1 cellular context compared by ENCODE assay signal in the genomic region with DNA sequence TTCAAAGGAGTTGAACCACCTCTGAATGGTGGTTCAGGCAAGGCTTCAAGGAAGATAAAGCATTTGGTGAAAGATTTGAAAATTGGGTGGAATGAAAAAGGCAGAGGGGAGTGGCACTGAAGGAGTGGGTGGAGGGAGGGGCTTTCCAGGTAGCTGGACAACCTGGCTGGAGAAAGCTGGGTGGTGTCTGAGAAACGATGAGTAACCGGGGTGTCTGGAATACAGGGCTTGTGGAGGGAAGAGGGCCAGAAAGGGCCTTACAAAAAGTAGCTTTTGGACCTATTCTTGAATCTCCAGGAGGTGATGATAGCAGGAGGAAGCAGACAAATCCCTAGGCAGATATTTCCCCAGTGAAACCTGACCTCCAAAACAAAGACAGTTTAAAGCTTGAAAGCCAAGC.
TF ChIP-seq lines count a peak whose summit lies in the region.

No MANE protein-coding gene starts in this region.

TF ChIP-seq in K562, 482 proteins besides CTCF, POLR2A, EP300 and RAD21 (continued from another document):
- TF ChIP-seq, protein P1, sequence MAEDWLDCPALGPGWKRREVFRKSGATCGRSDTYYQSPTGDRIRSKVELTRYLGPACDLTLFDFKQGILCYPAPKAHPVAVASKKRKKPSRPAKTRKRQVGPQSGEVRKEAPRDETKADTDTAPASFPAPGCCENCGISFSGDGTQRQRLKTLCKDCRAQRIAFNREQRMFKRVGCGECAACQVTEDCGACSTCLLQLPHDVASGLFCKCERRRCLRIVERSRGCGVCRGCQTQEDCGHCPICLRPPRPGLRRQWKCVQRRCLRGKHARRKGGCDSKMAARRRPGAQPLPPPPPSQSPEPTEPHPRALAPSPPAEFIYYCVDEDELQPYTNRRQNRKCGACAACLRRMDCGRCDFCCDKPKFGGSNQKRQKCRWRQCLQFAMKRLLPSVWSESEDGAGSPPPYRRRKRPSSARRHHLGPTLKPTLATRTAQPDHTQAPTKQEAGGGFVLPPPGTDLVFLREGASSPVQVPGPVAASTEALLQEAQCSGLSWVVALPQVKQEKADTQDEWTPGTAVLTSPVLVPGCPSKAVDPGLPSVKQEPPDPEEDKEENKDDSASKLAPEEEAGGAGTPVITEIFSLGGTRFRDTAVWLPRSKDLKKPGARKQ (CRISPR knock-in tag; IDR thresholded peaks at IDR 0.05) = no peak
- TF ChIP-seq, protein P2, sequence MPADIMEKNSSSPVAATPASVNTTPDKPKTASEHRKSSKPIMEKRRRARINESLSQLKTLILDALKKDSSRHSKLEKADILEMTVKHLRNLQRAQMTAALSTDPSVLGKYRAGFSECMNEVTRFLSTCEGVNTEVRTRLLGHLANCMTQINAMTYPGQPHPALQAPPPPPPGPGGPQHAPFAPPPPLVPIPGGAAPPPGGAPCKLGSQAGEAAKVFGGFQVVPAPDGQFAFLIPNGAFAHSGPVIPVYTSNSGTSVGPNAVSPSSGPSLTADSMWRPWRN (IDR thresholded peaks at IDR 0.05; ENCODE audit: low read depth) = no peak
- TF ChIP-seq, protein P3, sequence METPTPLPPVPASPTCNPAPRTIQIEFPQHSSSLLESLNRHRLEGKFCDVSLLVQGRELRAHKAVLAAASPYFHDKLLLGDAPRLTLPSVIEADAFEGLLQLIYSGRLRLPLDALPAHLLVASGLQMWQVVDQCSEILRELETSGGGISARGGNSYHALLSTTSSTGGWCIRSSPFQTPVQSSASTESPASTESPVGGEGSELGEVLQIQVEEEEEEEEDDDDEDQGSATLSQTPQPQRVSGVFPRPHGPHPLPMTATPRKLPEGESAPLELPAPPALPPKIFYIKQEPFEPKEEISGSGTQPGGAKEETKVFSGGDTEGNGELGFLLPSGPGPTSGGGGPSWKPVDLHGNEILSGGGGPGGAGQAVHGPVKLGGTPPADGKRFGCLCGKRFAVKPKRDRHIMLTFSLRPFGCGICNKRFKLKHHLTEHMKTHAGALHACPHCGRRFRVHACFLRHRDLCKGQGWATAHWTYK (CRISPR knock-in tag; IDR thresholded peaks at IDR 0.05) = no peak
- TF ChIP-seq ZNF551 (CRISPR knock-in tag; IDR thresholded peaks at IDR 0.05) (no peak), ELF1 (tag; IDR thresholded peaks at IDR 0.05) (no peak), FOXA3 (CRISPR knock-in tag; conservative IDR thresholded peaks at IDR 0.05 in 1 of 2, IDR thresholded peaks at IDR 0.05 in 1 of 2) (no peak), U2AF1 (optimal IDR thresholded peaks at IDR 0.05; ENCODE audit: low read depth, low read length) (no peak), FOXK2 (conservative IDR thresholded peaks at IDR 0.05 in 1 of 2, IDR thresholded peaks at IDR 0.05 in 1 of 2; ENCODE audit: low read depth in 2 of 2) (no peak), MYBL2 (IDR thresholded peaks at IDR 0.05; ENCODE audit: low read depth) (no peak), MYBL2 (CRISPR knock-in tag; IDR thresholded peaks at IDR 0.05; ENCODE audit: borderline replicate concordance) (no peak), RFX7 (CRISPR knock-in tag; IDR thresholded peaks at IDR 0.05) (no peak), CTBP1 (IDR thresholded peaks at IDR 0.05; ENCODE audit: borderline replicate concordance) (no peak), MCM2 (IDR thresholded peaks at IDR 0.05; ENCODE audit: low read depth) (no peak), RUNX1 (IDR thresholded peaks at IDR 0.05; ENCODE audit: low read depth) (no peak), FOXJ3 (CRISPR knock-in tag; IDR thresholded peaks at IDR 0.05) (no peak), ZFX (CRISPR knock-in tag; IDR thresholded peaks at IDR 0.05) (no peak)
- TF ChIP-seq, protein P4, sequence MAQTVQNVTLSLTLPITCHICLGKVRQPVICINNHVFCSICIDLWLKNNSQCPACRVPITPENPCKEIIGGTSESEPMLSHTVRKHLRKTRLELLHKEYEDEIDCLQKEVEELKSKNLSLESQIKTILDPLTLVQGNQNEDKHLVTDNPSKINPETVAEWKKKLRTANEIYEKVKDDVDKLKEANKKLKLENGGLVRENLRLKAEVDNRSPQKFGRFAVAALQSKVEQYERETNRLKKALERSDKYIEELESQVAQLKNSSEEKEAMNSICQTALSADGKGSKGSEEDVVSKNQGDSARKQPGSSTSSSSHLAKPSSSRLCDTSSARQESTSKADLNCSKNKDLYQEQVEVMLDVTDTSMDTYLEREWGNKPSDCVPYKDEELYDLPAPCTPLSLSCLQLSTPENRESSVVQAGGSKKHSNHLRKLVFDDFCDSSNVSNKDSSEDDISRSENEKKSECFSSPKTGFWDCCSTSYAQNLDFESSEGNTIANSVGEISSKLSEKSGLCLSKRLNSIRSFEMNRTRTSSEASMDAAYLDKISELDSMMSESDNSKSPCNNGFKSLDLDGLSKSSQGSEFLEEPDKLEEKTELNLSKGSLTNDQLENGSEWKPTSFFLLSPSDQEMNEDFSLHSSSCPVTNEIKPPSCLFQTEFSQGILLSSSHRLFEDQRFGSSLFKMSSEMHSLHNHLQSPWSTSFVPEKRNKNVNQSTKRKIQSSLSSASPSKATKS (CRISPR knock-in tag; IDR thresholded peaks at IDR 0.05) = no peak
- TF ChIP-seq, protein P5, sequence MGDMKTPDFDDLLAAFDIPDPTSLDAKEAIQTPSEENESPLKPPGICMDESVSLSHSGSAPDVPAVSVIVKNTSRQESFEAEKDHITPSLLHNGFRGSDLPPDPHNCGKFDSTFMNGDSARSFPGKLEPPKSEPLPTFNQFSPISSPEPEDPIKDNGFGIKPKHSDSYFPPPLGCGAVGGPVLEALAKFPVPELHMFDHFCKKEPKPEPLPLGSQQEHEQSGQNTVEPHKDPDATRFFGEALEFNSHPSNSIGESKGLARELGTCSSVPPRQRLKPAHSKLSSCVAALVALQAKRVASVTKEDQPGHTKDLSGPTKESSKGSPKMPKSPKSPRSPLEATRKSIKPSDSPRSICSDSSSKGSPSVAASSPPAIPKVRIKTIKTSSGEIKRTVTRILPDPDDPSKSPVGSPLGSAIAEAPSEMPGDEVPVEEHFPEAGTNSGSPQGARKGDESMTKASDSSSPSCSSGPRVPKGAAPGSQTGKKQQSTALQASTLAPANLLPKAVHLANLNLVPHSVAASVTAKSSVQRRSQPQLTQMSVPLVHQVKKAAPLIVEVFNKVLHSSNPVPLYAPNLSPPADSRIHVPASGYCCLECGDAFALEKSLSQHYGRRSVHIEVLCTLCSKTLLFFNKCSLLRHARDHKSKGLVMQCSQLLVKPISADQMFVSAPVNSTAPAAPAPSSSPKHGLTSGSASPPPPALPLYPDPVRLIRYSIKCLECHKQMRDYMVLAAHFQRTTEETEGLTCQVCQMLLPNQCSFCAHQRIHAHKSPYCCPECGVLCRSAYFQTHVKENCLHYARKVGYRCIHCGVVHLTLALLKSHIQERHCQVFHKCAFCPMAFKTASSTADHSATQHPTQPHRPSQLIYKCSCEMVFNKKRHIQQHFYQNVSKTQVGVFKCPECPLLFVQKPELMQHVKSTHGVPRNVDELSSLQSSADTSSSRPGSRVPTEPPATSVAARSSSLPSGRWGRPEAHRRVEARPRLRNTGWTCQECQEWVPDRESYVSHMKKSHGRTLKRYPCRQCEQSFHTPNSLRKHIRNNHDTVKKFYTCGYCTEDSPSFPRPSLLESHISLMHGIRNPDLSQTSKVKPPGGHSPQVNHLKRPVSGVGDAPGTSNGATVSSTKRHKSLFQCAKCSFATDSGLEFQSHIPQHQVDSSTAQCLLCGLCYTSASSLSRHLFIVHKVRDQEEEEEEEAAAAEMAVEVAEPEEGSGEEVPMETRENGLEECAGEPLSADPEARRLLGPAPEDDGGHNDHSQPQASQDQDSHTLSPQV (IDR thresholded peaks at IDR 0.05) = no peak
- TF ChIP-seq, protein P6, sequence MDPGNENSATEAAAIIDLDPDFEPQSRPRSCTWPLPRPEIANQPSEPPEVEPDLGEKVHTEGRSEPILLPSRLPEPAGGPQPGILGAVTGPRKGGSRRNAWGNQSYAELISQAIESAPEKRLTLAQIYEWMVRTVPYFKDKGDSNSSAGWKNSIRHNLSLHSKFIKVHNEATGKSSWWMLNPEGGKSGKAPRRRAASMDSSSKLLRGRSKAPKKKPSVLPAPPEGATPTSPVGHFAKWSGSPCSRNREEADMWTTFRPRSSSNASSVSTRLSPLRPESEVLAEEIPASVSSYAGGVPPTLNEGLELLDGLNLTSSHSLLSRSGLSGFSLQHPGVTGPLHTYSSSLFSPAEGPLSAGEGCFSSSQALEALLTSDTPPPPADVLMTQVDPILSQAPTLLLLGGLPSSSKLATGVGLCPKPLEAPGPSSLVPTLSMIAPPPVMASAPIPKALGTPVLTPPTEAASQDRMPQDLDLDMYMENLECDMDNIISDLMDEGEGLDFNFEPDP (CRISPR knock-in tag; IDR thresholded peaks at IDR 0.05) = no peak
- TF ChIP-seq, protein P7, sequence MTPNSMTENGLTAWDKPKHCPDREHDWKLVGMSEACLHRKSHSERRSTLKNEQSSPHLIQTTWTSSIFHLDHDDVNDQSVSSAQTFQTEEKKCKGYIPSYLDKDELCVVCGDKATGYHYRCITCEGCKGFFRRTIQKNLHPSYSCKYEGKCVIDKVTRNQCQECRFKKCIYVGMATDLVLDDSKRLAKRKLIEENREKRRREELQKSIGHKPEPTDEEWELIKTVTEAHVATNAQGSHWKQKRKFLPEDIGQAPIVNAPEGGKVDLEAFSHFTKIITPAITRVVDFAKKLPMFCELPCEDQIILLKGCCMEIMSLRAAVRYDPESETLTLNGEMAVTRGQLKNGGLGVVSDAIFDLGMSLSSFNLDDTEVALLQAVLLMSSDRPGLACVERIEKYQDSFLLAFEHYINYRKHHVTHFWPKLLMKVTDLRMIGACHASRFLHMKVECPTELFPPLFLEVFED (CRISPR knock-in tag; conservative IDR thresholded peaks at IDR 0.05) = no peak
